17 cellular contexts compared by ENCODE assay signal in genomic region chr1:17671741-17672140, GRCh38.
DNase-seq lines count a peak whose midpoint lies in the region; ATAC-seq, FAIRE-seq and TF ChIP-seq lines count a peak whose summit lies in the region.
"Had no signal": no experiment of that assay in that cellular context is flagged by ENCODE, and none has a peak within 500 bp of the region (broad histone marks: within the 10 kb centered on the region; RNA-seq: fewer than 3 reads in every experiment).

No MANE protein-coding gene starts in this region.

- no peak overlapping the region for H3K23ac ChIP-seq in H1 (ENCODE audit: insufficient read length)

- H3K4me3 ChIP-seq in H1 (ENCODE audit: extremely low read depth in 1 of 4, insufficient read depth in 2 of 4, low read depth in 3 of 4, low read length in 4 of 4): no peak overlapping the region
- H3K4me3 ChIP-seq: gastrocnemius medialis, psoas muscle, testis had no signal

- no peaks in the 10 kb centered on the region; a peak in 1 of 4 replicates for H3K79me2 ChIP-seq in H1 (ENCODE audit: control insufficient read depth in 1 of 2, insufficient read depth in 2 of 2, low read length in 2 of 2)

- H3K9ac ChIP-seq in H1 (replicated peaks in 1 of 4; ENCODE audit: extremely low read depth in 1 of 4, low read depth in 3 of 4, low read length in 3 of 4): no peak overlapping the region

- peaks cover 9% of the 10 kb centered on the region for H3K79me1 ChIP-seq in H1 (ENCODE audit: low read depth, low read length)

- no peaks in the 10 kb centered on the region for H3K9me3 ChIP-seq in H1 (ENCODE audit: insufficient read depth in 2 of 2, low read depth in 1 of 2, low read length in 1 of 2)
- H3K9me3 ChIP-seq: gastrocnemius medialis, psoas muscle, testis had no signal

- peaks cover 9 to 15% of the 10 kb centered on the region in 2 experiments for H4K20me1 ChIP-seq in H1 (replicated peaks in 1 of 2; ENCODE audit: control insufficient read depth in 1 of 2, insufficient read depth in 2 of 2, low read length in 2 of 2)

- no peak overlapping the region for H3K4me2 ChIP-seq in H1 (ENCODE audit: insufficient read depth in 1 of 2, low read depth in 2 of 2, low read length in 2 of 2)

- CTCF ChIA-PET in H1 (lab: Charles Lee; ENCODE audit: partially characterized antibody): interaction anchor here (1.2 to 3.4 kb wide), 5 partner anchors 9 to 29 kb away, joined by 3 to 12 read pairs (median 5); no protein-coding TSS in a partner anchor

- peak in 2 of 3 experiments; percentile 9 to 30; a peak in 1 of 4 replicates for TF ChIP-seq CTCF in H1 (IDR thresholded peaks at IDR 0.05; ENCODE audit: control extremely low read depth in 1 of 3, insufficient read depth in 1 of 3, low read depth in 1 of 3, low read length in 3 of 3)

- H3K4ac ChIP-seq in H1 (replicated peaks; ENCODE audit: insufficient read length, low read depth, low read length): no peak overlapping the region

- no peak overlapping the region for H4K5ac ChIP-seq in H1 (ENCODE audit: insufficient read length, low read depth, low read length)

- H3K36me3 ChIP-seq in H1 (ENCODE audit: control insufficient read depth in 2 of 4, insufficient read depth in 4 of 4, low read length in 3 of 4): 0 out of 8 replicates have a peak, but pooled peaks cover 0 to 2% (median 0%) of the 10 kb centered on the region in 4 experiments

- WGBS in H1 (ENCODE audit: extremely low coverage in 1 of 2, insufficient coverage in 1 of 2, insufficient read length in 1 of 2, insufficient replicate concordance in 2 of 2, low coverage in 1 of 2, low lambda C conversion rate in 2 of 2, missing lambda C conversion rate in 1 of 2), 2 experiments: 88% methylated on average over 10 of the region's 10 CpGs; no CpG with 5 or more reads in 1 of the 2 experiments

- no peak overlapping the region for H2BK12ac ChIP-seq in H1 (ENCODE audit: low read depth, low read length)

- H3K18ac ChIP-seq in H1 (ENCODE audit: extremely low read depth, low read length): no peak overlapping the region

- no peaks in the 10 kb centered on the region for H3K27me3 ChIP-seq in H1 (replicated peaks in 1 of 4; ENCODE audit: control insufficient read depth in 3 of 4, extremely low read depth in 1 of 4, insufficient read depth in 3 of 4, low read length in 3 of 4)
- H3K27me3 ChIP-seq: gastrocnemius medialis, testis had no signal

- no peak overlapping the region for H3K14ac ChIP-seq in H1 (ENCODE audit: insufficient read length)

- intact Hi-C loops in left colon (cut with DNase I, micrococcal nuclease): no loop called here

- peaks cover 0 to 15% (median 7%) of the 10 kb centered on the region in 4 experiments; a peak in 5 of 7 replicates for H3K4me1 ChIP-seq in H1 (replicated peaks in 1 of 4; ENCODE audit: control insufficient read depth in 3 of 4, insufficient read depth in 4 of 4, low read length in 3 of 4)
- H3K4me1 ChIP-seq: testis had no signal

- H3K23me2 ChIP-seq in H1 (ENCODE audit: low read depth, low read length): no peaks in the 10 kb centered on the region; the same call in 1 of the 2 replicates

- no peak overlapping the region for H3K27ac ChIP-seq in H1 (ENCODE audit: low read depth, low read length)
- H3K27ac ChIP-seq: psoas muscle, testis had no signal

- no peak for TF ChIP-seq POLR2A in H1 (IDR thresholded peaks at IDR 0.05; ENCODE audit: control extremely low read depth in 1 of 2, low read depth in 2 of 2, low read length in 2 of 2)

- no peak overlapping the region for H2BK120ac ChIP-seq in H1 (replicated peaks; ENCODE audit: low read depth, low read length)

- no peak for TF ChIP-seq RAD21 in H1 (IDR thresholded peaks at IDR 0.05 in 1 of 2, conservative IDR thresholded peaks at IDR 0.05 in 1 of 2; ENCODE audit: low read depth in 2 of 2, low read length in 2 of 2)

- TF ChIP-seq EP300 in H1 (IDR thresholded peaks at IDR 0.05; ENCODE audit: borderline replicate concordance in 1 of 2, low read depth in 2 of 2, low read length in 2 of 2): no peak

- FAIRE-seq in GM18507 (lab: Jason Lieb, UNC): no peak
- no peak for FAIRE-seq in H1 (lab: Jason Lieb, UNC)
- FAIRE-seq: bronchial epithelial cell, kidney had no signal

- no peak overlapping the region for H2BK15ac ChIP-seq in H1 (ENCODE audit: low read length)

- POLR2A ChIA-PET in H1 (lab: Charles Lee; ENCODE audit: partially characterized antibody): interaction anchor here (1.0 to 1.2 kb wide), 2 partner anchors 11 kb away, joined by 3 read pairs; no protein-coding TSS in a partner anchor

- H3K56ac ChIP-seq in H1 (replicated peaks; ENCODE audit: insufficient read length, low read depth, low read length): no peak overlapping the region

- H2BK20ac ChIP-seq in H1 (ENCODE audit: low read length): no peak overlapping the region

- ATAC-seq in left colon: no peak
- ATAC-seq: activated naive CD4-positive, alpha-beta T cell treated with anti-CD3 and anti-CD28 coated beads, Interleukin-2, amount 50 U/mL, for 72 hours; gastrocnemius medialis; psoas muscle had no signal

- no peak overlapping the region for H2BK5ac ChIP-seq in H1 (ENCODE audit: low read depth, low read length)

- H4K8ac ChIP-seq in H1 (ENCODE audit: extremely low read depth, insufficient read depth, low read length): peak overlapping the region; percentile 31; the same call in 1 of the 2 replicates

- no peak overlapping the region for H4K91ac ChIP-seq in H1 (replicated peaks; ENCODE audit: insufficient read length, low read length)

- H2AK5ac ChIP-seq in H1 (ENCODE audit: low read depth, low read length): no peak overlapping the region

- DNase-seq in GM18507 (ENCODE audit: extremely low spot score, insufficient read length, low read depth) (peak; percentile 23), NCI-H524 treated with DMSO at 0.1 percent for 48 hours (lab: John Stamatoyannopoulos, UW) (peak; percentile 33), H1 (ENCODE audit: low read depth in 1 of 2, low spot score in 2 of 2) (peak in 1 of 2 experiments; percentile 61), renal cortical epithelial cell (ENCODE audit: low read depth) (peak; percentile 30), OCI-M2 (lab: John Stamatoyannopoulos, UW; ENCODE audit: unreplicated experiment) (no peak), left colon (no peak), dedifferentiated amniotic fluid mesenchymal stem cell (ENCODE audit: extremely low spot score) (no peak)
- DNase-seq: activated CD4-positive, alpha-beta T cell treated with anti-CD3 and anti-CD28 coated beads for 4 hours; activated T-cell treated with anti-CD3 and anti-CD28 coated beads for 4 hours; gastrocnemius medialis; kidney; NCI-H510A; psoas muscle; T-helper 2 cell; testis had no signal

- no peak overlapping the region for H2AFZ ChIP-seq in H1 (ENCODE audit: low read length)

TF ChIP-seq in H1, 55 proteins besides CTCF, POLR2A, EP300 and RAD21 (continues in another document):
- no peak for TF ChIP-seq GABPA (IDR thresholded peaks at IDR 0.05; ENCODE audit: borderline replicate concordance, insufficient read depth, low read length)
- TF ChIP-seq SIRT6 (IDR thresholded peaks at IDR 0.05; ENCODE audit: low read length): no peak
- TF ChIP-seq HDAC2 (IDR thresholded peaks at IDR 0.05; ENCODE audit: borderline replicate concordance in 1 of 2, low read depth in 2 of 2, low read length in 2 of 2): no peak
- TF ChIP-seq KDM5A (IDR thresholded peaks at IDR 0.05; ENCODE audit: low read length): no peak
- TF ChIP-seq CEBPB (IDR thresholded peaks at IDR 0.05; ENCODE audit: low read depth, low read length): no peak
- TF ChIP-seq TAF1 (IDR thresholded peaks at IDR 0.05; ENCODE audit: low read depth, low read length): no peak
- TF ChIP-seq EZH2 (IDR thresholded peaks at IDR 0.05; ENCODE audit: low read depth, low read length, severe bottlenecking): no peak
- no peak for TF ChIP-seq HDAC6 (IDR thresholded peaks at IDR 0.05; ENCODE audit: low read depth, low read length)
- TF ChIP-seq JUN (IDR thresholded peaks at IDR 0.05; ENCODE audit: low read depth, low read length): no peak

Comparison
In these comparisons a context has a peak if more than half of its experiments do, and no peak if none do; other contexts are left out.
1. DNase-seq: peak in GM18507 (single experiment), NCI-H524 treated with DMSO at 0.1 percent for 48 hours (single experiment) and renal cortical epithelial cell (single experiment); none in OCI-M2 (single experiment), left colon (0 of 2) and dedifferentiated amniotic fluid mesenchymal stem cell (single experiment).